22 cellular contexts compared by ENCODE assay signal in the genomic region with DNA sequence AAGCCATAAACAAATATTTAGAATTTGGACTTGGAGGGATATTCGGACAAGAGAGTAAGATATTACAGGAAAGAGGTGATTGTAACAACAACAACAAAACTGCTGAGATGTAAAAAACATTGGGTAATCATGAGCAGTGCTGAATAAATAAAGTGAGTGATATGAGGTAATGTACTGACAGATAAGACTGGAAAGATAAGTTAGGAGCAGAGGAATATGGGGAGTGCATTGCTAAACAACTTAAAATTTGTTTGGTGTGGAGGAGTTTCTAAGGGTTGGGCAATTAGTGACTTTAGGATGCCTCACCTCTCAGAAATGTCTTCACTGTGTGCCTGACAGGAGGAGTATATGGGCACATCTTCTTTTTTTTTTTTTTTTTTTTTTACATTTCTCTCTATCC.
"Had no signal": no experiment of that assay in that cellular context is flagged by ENCODE, and none has a peak within 500 bp of the region (broad histone marks: within the 10 kb centered on the region; RNA-seq: fewer than 3 reads in every experiment).

No MANE protein-coding gene starts in this region.

- H3K27ac ChIP-seq: heart right ventricle, hepatocyte, neural progenitor cell, neutrophil, parathyroid adenoma, right atrium auricular region, skin epidermis, suprapubic skin, tibial nerve, upper lobe of left lung had no signal

- H3K9me3 ChIP-seq: neutrophil, right atrium auricular region, suprapubic skin, tibial nerve, upper lobe of left lung had no signal

- H3K4me3 ChIP-seq: heart right ventricle, hepatocyte, lung, neural progenitor cell, right atrium auricular region, skin epidermis, suprapubic skin, tibial nerve, upper lobe of left lung had no signal

- H3K36me3 ChIP-seq: heart right ventricle, neural progenitor cell, neutrophil, right atrium auricular region, suprapubic skin, tibial nerve, upper lobe of left lung had no signal

- DNase-seq: heart right ventricle; islet precursor cell; left ventricle myocardium superior; mesendoderm; naive B cell; natural killer cell; nephron progenitor cell; occipital lobe; stimulated activated CD4-positive, alpha-beta T cell treated with anti-CD3 and anti-CD28 coated beads, Interleukin-4, amount 100 ng/mL, for 24 hours; stimulated activated naive CD4-positive, alpha-beta T cell; upper lobe of left lung had no signal

- H3K4me1 ChIP-seq: heart right ventricle, neural progenitor cell, parathyroid adenoma, right atrium auricular region, suprapubic skin, tibial nerve, upper lobe of left lung had no signal

- H3K27me3 ChIP-seq: heart right ventricle, hepatocyte, neural progenitor cell, neutrophil, right atrium auricular region, suprapubic skin, tibial nerve, upper lobe of left lung had no signal

- ATAC-seq: heart right ventricle; left ventricle myocardium superior; natural killer cell; sciatic nerve; stimulated activated effector memory CD8-positive, alpha-beta T cell treated with anti-CD3 and anti-CD28 coated beads, Interleukin-12 subunit alpha, Interleukin-12 subunit beta, amount 100 ng/mL, for 72 hours had no signal
